In the genomic region with DNA sequence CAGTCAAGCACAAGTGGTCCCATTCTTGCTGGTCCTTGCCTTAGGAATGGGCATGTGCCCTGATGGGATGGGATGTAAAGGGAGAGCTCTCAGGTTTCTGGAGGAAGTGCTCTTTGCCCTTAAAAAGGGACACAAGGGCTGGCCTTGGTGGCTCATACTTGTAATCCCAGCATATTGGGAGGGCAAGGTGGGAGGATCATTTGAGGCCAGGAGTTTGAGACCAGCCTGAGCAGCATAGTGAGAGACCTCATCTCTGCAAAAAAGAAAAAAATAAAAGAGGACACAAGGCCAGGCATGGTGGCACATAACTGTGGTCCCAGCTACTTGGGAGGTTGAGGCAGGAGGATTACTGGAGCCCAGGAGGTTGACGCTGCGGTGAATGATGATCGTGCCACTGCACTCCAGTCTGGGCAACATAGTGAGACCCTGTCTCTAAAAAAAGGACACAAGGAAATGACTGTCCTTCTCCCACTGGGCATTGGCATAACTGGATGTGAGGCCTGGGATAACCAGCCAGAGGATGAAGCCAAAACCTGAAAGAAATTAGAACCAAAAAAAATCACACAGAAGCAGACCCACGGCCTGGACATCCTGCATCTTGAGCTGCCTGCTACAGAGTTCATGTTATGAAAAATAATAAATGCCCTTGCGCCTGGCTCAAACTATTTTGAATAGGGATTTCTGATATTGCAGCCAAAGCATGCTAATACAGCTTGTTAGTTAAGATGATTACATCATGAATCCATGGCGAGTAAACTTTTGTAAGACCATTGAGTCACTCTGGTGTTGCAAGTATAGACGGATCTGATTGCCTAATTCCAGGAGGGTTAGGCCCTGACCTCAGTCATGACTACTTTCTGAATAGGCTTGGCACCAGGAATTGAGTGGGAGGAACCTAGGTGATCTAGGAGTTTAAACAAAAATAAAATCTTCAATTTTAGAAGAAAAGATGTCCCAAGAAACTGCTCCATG, we compare ENCODE assay signal across 12 cellular contexts. TPM values are rescaled to one million over a fixed set of nuclear protein-coding genes. Genes with fewer than 3 reads are reported as not detected.
DNase-seq lines count a peak whose midpoint lies in the region; ATAC-seq, FAIRE-seq and TF ChIP-seq lines count a peak whose summit lies in the region.
"Had no signal": no experiment of that assay in that cellular context is flagged by ENCODE, and none has a peak within 500 bp of the region (broad histone marks: within the 10 kb centered on the region; RNA-seq: fewer than 3 reads in every experiment).

No MANE protein-coding gene starts in this region.

- H3K4me3 Mint-ChIP-seq in Calu3 (ENCODE audit: low read depth, unreplicated experiment), result no peak overlapping the region
- H3K4me3 Mint-ChIP-seq in stimulated activated naive B cell treated with anti-CD40 and anti-IgM and Interleukin-4, amounts not matched to agents 10 μg/mL and 1 μg/mL and 100 μg/mL, for 72 hours, result no peak overlapping the region
- H3K4me3 Mint-ChIP-seq: neural crest cell had no signal

- H3K9me3 ChIP-seq in pancreas, result no peaks in the 10 kb centered on the region
- H3K9me3 ChIP-seq: SJCRH30 had no signal

- TF ChIP-seq CTCF in Calu3 (IDR thresholded peaks at IDR 0.05; ENCODE audit: unreplicated experiment), result no peak
- TF ChIP-seq CTCF in pancreas (IDR thresholded peaks at IDR 0.05), result no peak

- BruUV-seq in Calu3 (replicated peaks; lab: Mats Ljungman, UMichigan), result no TSS peak

- peak overlapping the region; percentile 47 for H3K27ac Mint-ChIP-seq in Calu3 (ENCODE audit: unreplicated experiment)
- H3K27ac Mint-ChIP-seq in stimulated activated naive B cell treated with anti-CD40 and anti-IgM and Interleukin-4, amounts not matched to agents 10 μg/mL and 1 μg/mL and 100 μg/mL, for 72 hours, result no peak overlapping the region

- ATAC-seq in pancreas (peak in 3 of 4 donors; percentile 20 to 82 (median 32)), HG03442 (IDR thresholded peaks at IDR 0.05; ENCODE audit: unreplicated experiment) (no peak), HG02885 (IDR thresholded peaks at IDR 0.05; ENCODE audit: poor library complexity, unreplicated experiment) (no peak)
- no peak for ATAC-seq in stimulated activated naive B cell treated with anti-CD40 and anti-IgM and Interleukin-4, amounts not matched to agents 10 μg/mL and 1 μg/mL and 100 μg/mL, for 72 hours (replicated peaks)

- FAIRE-seq in pancreas (lab: Jason Lieb, UNC), result no peak
- FAIRE-seq: endothelial cell of umbilical vein had no signal

- H3K9me3 Mint-ChIP-seq in Calu3 (ENCODE audit: low read depth, unreplicated experiment), result no peaks in the 10 kb centered on the region
- no peaks in the 10 kb centered on the region for H3K9me3 Mint-ChIP-seq in stimulated activated naive B cell treated with anti-CD40 and anti-IgM and Interleukin-4, amounts not matched to agents 10 μg/mL and 1 μg/mL and 100 μg/mL, for 72 hours
- H3K9me3 Mint-ChIP-seq: neural crest cell had no signal

- H3K27me3 Mint-ChIP-seq in Calu3 (ENCODE audit: unreplicated experiment), result no peaks in the 10 kb centered on the region
- no peaks in the 10 kb centered on the region for H3K27me3 Mint-ChIP-seq in stimulated activated naive B cell treated with anti-CD40 and anti-IgM and Interleukin-4, amounts not matched to agents 10 μg/mL and 1 μg/mL and 100 μg/mL, for 72 hours

- H3K36me3 ChIP-seq in pancreas, result no peaks in the 10 kb centered on the region
- H3K36me3 ChIP-seq: SJCRH30 had no signal

- H3K4me3 ChIP-seq in pancreas, result no peak overlapping the region
- H3K4me3 ChIP-seq: SJCRH30 had no signal

- no peaks in the 10 kb centered on the region for H3K36me3 Mint-ChIP-seq in Calu3 (ENCODE audit: insufficient read depth, unreplicated experiment)
- no peaks in the 10 kb centered on the region for H3K36me3 Mint-ChIP-seq in stimulated activated naive B cell treated with anti-CD40 and anti-IgM and Interleukin-4, amounts not matched to agents 10 μg/mL and 1 μg/mL and 100 μg/mL, for 72 hours

- intact Hi-C loops in Calu3 (cut with micrococcal nuclease; ENCODE audit: unreplicated experiment) (no loop called here), pancreas (cut with DNase I) (no loop called here)

- no peaks in the 10 kb centered on the region for H3K4me1 ChIP-seq in pancreas
- H3K4me1 ChIP-seq: SJCRH30 had no signal

- CTCF ChIA-PET in Calu3 (lab: Charles Lee), result interaction anchor here (0.5 to 1.1 kb wide), 2 partner anchors 13 kb away, joined by 3 to 5 read pairs; partner anchors contain the start of gene CRKL

- H3K27ac ChIP-seq in epithelial cell of prostate (peak overlapping the region; percentile 93), pancreas (no peak overlapping the region)
- H3K27ac ChIP-seq: KMS-11, SJCRH30 had no signal

- 79 to 85% methylated on average over 7 of the region's 7 CpGs for WGBS in pancreas, 2 donors

- peaks cover 11% of the 10 kb centered on the region for H3K4me1 Mint-ChIP-seq in Calu3 (ENCODE audit: low read depth, unreplicated experiment)
- no peaks in the 10 kb centered on the region for H3K4me1 Mint-ChIP-seq in stimulated activated naive B cell treated with anti-CD40 and anti-IgM and Interleukin-4, amounts not matched to agents 10 μg/mL and 1 μg/mL and 100 μg/mL, for 72 hours
- H3K4me1 Mint-ChIP-seq: neural crest cell had no signal

- no peaks in the 10 kb centered on the region for H3K27me3 ChIP-seq in pancreas
- H3K27me3 ChIP-seq: SJCRH30 had no signal

- DNase-seq in Calu3 (peak; percentile 36), NCI-H226 (peak; percentile 78), epithelial cell of prostate (ENCODE audit: low read depth, low spot score) (peak; percentile 93), pancreas (no peak), NCI-H524 (lab: John Stamatoyannopoulos, UW) (no peak)
- no peak for DNase-seq in stimulated activated naive B cell treated with anti-CD40 and anti-IgM and Interleukin-4, amounts not matched to agents 10 μg/mL and 1 μg/mL and 100 μg/mL, for 72 hours
- DNase-seq: SJCRH30 had no signal

RNA-seq across cellular contexts. Expression of gene CRKL, which starts 12.9 kb away (rescaled TPM):
- total RNA-seq in Calu3 (2022) (68.0 and 69.9 TPM in 2 replicates), pancreas (10 to 100 TPM; 15.8 to 29.4 (median 20.9) TPM)
- 10 to 100 TPM in 1 of 2 donors, 1 to 10 TPM in 1; 9.1 to 13.3 TPM for polyA plus RNA-seq in pancreas

RNA-seq across cellular contexts. Expression of gene SNAP29, which starts 45.5 kb away (rescaled TPM):
- total RNA-seq in Calu3 (2022) (28.8 and 35.9 TPM in 2 replicates), pancreas (10 to 100 TPM; 10.3 to 16.1 (median 12.8) TPM)
- polyA plus RNA-seq in pancreas, result 1 to 10 TPM; 6.6 to 8.9 TPM

RNA-seq across cellular contexts. Expression of gene PI4KA, which starts 45.7 kb away (rescaled TPM):
- 69.2 and 77.9 TPM in 2 replicates for total RNA-seq in Calu3 (2022)
- 10 to 100 TPM; 23.6 to 45.2 (median 31.4) TPM for total RNA-seq in pancreas
- 10 to 100 TPM; 36.9 to 46.6 TPM for polyA plus RNA-seq in pancreas

Comparison
In these comparisons a context has a peak if more than half of its experiments do, and no peak if none do; other contexts are left out.
1. DNase-seq: peak in Calu3 (single experiment), NCI-H226 (single experiment) and epithelial cell of prostate (single experiment); none in pancreas (0 of 6), NCI-H524 (0 of 2) and stimulated activated naive B cell treated with anti-CD40 and anti-IgM and Interleukin-4, amounts not matched to agents 10 μg/mL and 1 μg/mL and 100 μg/mL, for 72 hours (single experiment).
2. ATAC-seq: peak in pancreas (3 of 4); none in HG03442 (single experiment), HG02885 (single experiment) and stimulated activated naive B cell treated with anti-CD40 and anti-IgM and Interleukin-4, amounts not matched to agents 10 μg/mL and 1 μg/mL and 100 μg/mL, for 72 hours (0 of 2).